In genomic region chr3:14410501-14411165, GRCh38 we compare ENCODE assay signal across 8 cellular contexts. TPM values are rescaled to one million over a fixed set of nuclear protein-coding genes. Genes with fewer than 3 reads are reported as not detected.
DNase-seq lines count a peak whose midpoint lies in the region; ATAC-seq, FAIRE-seq and TF ChIP-seq lines count a peak whose summit lies in the region.

No MANE protein-coding gene starts in this region.

- H3K27me3 ChIP-seq in K562 (ENCODE audit: control insufficient read depth in 2 of 2, insufficient read depth in 2 of 2, low read length in 2 of 2), result no peaks in the 10 kb centered on the region
- H3K27me3 ChIP-seq in naive thymus-derived CD4-positive, alpha-beta T cell (ENCODE audit: control insufficient read depth in 2 of 2, insufficient read depth in 2 of 2, low read length in 2 of 2), result no peaks in the 10 kb centered on the region

- peaks cover 44% of the 10 kb centered on the region for H3K4me1 Mint-ChIP-seq in activated CD4-positive, alpha-beta T cell treated with anti-CD3 and anti-CD28 coated beads, Interleukin-2, amount 10 ng/mL, durations not matched to agents 24 days and 14 days
- H3K4me1 Mint-ChIP-seq in naive thymus-derived CD4-positive, alpha-beta T cell, result peaks cover 8 to 47% (median 25%) of the 10 kb centered on the region in 7 donors

- peak; percentile 95 for ATAC-seq in K562
- peak; percentile 91 for ATAC-seq in naive thymus-derived CD4-positive, alpha-beta T cell

- peaks cover 96% of the 10 kb centered on the region for H3K36me3 ChIP-seq in K562 (ENCODE audit: control insufficient read depth, insufficient read depth, low read length)
- peaks cover 0 to 30% (median 0%) of the 10 kb centered on the region in 3 experiments for H3K36me3 ChIP-seq in naive thymus-derived CD4-positive, alpha-beta T cell (ENCODE audit: control insufficient read depth in 2 of 3, insufficient read depth in 3 of 3, low read length in 3 of 3)

- peak; percentile 92 for TF ChIP-seq EP300 in K562 (IDR thresholded peaks at IDR 0.05; ENCODE audit: low read length)

- H2AFZ ChIP-seq in K562 (ENCODE audit: low read depth, low read length), result peak overlapping the region; percentile 2

- no peak; a peak in 1 of 6 replicates for TF ChIP-seq CTCF in K562 (IDR thresholded peaks at IDR 0.05 in 2 of 3, conservative IDR thresholded peaks at IDR 0.05 in 1 of 3; ENCODE audit: insufficient read depth in 2 of 3, low read depth in 1 of 3, low read length in 3 of 3)

- intact Hi-C loops in activated CD4-positive, alpha-beta T cell treated with anti-CD3 and anti-CD28 coated beads, Interleukin-2, amount 10 ng/mL, durations not matched to agents 24 days and 14 days (cut with micrococcal nuclease), result loop anchor here (1.0 kb wide), 2 partner anchors 8 to 22 kb away; partner anchors contain the start of gene SLC6A6
- intact Hi-C loops in K562 (cut with micrococcal nuclease), result loop anchor here (1.0 kb wide), 1 partner anchor 22 kb away; no protein-coding TSS in a partner anchor
- intact Hi-C loops in naive thymus-derived CD4-positive, alpha-beta T cell (cut with micrococcal nuclease), result no loop called here

- TF ChIP-seq RAD21 in K562 (CRISPR knock-in tag; conservative IDR thresholded peaks at IDR 0.05 in 1 of 2, IDR thresholded peaks at IDR 0.05 in 1 of 2), result 0 out of 4 replicates have a peak, but pooled peaks of 1 of the 2 experiments have one; percentile 5

- in situ Hi-C loops in K562 (cut with MboI), result no loop called here

- peaks cover 64 to 73% of the 10 kb centered on the region in 2 experiments for H3K4me1 ChIP-seq in K562 (replicated peaks in 1 of 2; ENCODE audit: control insufficient read depth in 2 of 2, insufficient read depth in 2 of 2, low read length in 2 of 2)
- peaks cover 0 to under 1% of the 10 kb centered on the region in 2 donors for H3K4me1 ChIP-seq in naive thymus-derived CD4-positive, alpha-beta T cell (ENCODE audit: control insufficient read depth in 2 of 2, insufficient read depth in 2 of 2, low read length in 2 of 2)

- 4% methylated on average over 6 of the region's 6 CpGs for WGBS in K562 (ENCODE audit: insufficient coverage, low coverage, missing lambda C conversion rate)

- H3K9me1 ChIP-seq in K562 (ENCODE audit: control insufficient read depth, insufficient read depth, low read length), result peaks cover 4% of the 10 kb centered on the region

- no peaks in the 10 kb centered on the region for H3K9me3 ChIP-seq in K562 (replicated peaks; ENCODE audit: control insufficient read depth, insufficient read depth, low read depth, low read length)
- no peaks in the 10 kb centered on the region for H3K9me3 ChIP-seq in naive thymus-derived CD4-positive, alpha-beta T cell (ENCODE audit: control insufficient read depth in 2 of 3, low read length in 3 of 3)

- H3K27ac Mint-ChIP-seq in activated CD4-positive, alpha-beta T cell treated with anti-CD3 and anti-CD28 coated beads, Interleukin-2, amount 10 ng/mL, durations not matched to agents 24 days and 14 days, result peak overlapping the region; percentile 90
- peak overlapping the region in 1 of 9 donors; percentile 84 for H3K27ac Mint-ChIP-seq in naive thymus-derived CD4-positive, alpha-beta T cell

- TF ChIP-seq POLR2A in K562 (conservative IDR thresholded peaks at IDR 0.05), result peak; percentile 89

- FAIRE-seq in K562 (lab: Jason Lieb, UNC), result peak; percentile 99

- POLR2A ChIA-PET in K562 (lab: Yijun Ruan, JAX), result interaction anchor here (0.7 kb wide), 1 partner anchor 71 kb away, joined by 3 read pairs; no protein-coding TSS in a partner anchor
- POLR2A ChIA-PET in naive thymus-derived CD4-positive, alpha-beta T cell (lab: Charles Lee), result no interaction called here

- H3K27me3 Mint-ChIP-seq in activated CD4-positive, alpha-beta T cell treated with anti-CD3 and anti-CD28 coated beads, Interleukin-2, amount 10 ng/mL, durations not matched to agents 24 days and 14 days, result no peaks in the 10 kb centered on the region
- H3K27me3 Mint-ChIP-seq in naive thymus-derived CD4-positive, alpha-beta T cell, result no peaks in the 10 kb centered on the region

- H3K27ac ChIP-seq in K562 (ENCODE audit: extremely low read depth, low read depth, low read length) (peak overlapping the region; percentile 100), caudate nucleus (ENCODE audit: low read depth, low read length) (no peak overlapping the region)
- H3K27ac ChIP-seq in naive thymus-derived CD4-positive, alpha-beta T cell (ENCODE audit: low read depth, low read length), result no peak overlapping the region

- CTCF ChIA-PET in K562 (lab: Yijun Ruan, JAX; ENCODE audit: low intra/inter-chr PET ratio), result interaction anchor here (0.7 kb wide), 1 partner anchor 102 kb away, joined by 3 read pairs; no protein-coding TSS in a partner anchor
- CTCF ChIA-PET in naive thymus-derived CD4-positive, alpha-beta T cell (lab: Charles Lee), result no interaction called here

- peaks cover 33% of the 10 kb centered on the region for H3K36me3 Mint-ChIP-seq in activated CD4-positive, alpha-beta T cell treated with anti-CD3 and anti-CD28 coated beads, Interleukin-2, amount 10 ng/mL, durations not matched to agents 24 days and 14 days (ENCODE audit: low read depth)
- H3K36me3 Mint-ChIP-seq in naive thymus-derived CD4-positive, alpha-beta T cell, result peaks cover 0 to 13% (median 11%) of the 10 kb centered on the region in 5 donors

- peak overlapping the region; percentile 87 to 94 for H3K9ac ChIP-seq in K562 (ENCODE audit: insufficient read depth in 1 of 2, low read depth in 2 of 2, low read length in 2 of 2)

- DNase-seq in activated CD4-positive, alpha-beta T cell treated with anti-CD3 and anti-CD28 coated beads, Interleukin-2, amount 10 ng/mL, durations not matched to agents 24 days and 14 days, result peak; percentile 78
- DNase-seq in activated CD4-positive, alpha-beta T cell treated with anti-CD3 and anti-CD28 coated beads for 1 hour, result no peak
- DNase-seq in NOMO-1 (lab: John Stamatoyannopoulos, UW; ENCODE audit: unreplicated experiment in 2 of 2), result peak; percentile 96
- DNase-seq in K562 (ENCODE audit: extremely low read depth in 1 of 4, low spot score in 3 of 4), result peak; percentile 86 to 97 (median 91)
- peak in 1 of 9 donors; percentile 53 for DNase-seq in naive thymus-derived CD4-positive, alpha-beta T cell
- DNase-seq in caudate nucleus (lab: John Stamatoyannopoulos, UW), result no peak
- no peak for DNase-seq in NCI-H146 (lab: John Stamatoyannopoulos, UW)
- DNase-seq in NK-92 (lab: John Stamatoyannopoulos, UW; ENCODE audit: unreplicated experiment), result no peak

- H3K9me3 Mint-ChIP-seq in activated CD4-positive, alpha-beta T cell treated with anti-CD3 and anti-CD28 coated beads, Interleukin-2, amount 10 ng/mL, durations not matched to agents 24 days and 14 days, result no peaks in the 10 kb centered on the region
- no peaks in the 10 kb centered on the region for H3K9me3 Mint-ChIP-seq in naive thymus-derived CD4-positive, alpha-beta T cell

- H3K79me2 ChIP-seq in K562 (ENCODE audit: control insufficient read depth, insufficient read depth, low read length), result peaks cover 99% of the 10 kb centered on the region

- peaks cover 3% of the 10 kb centered on the region for H4K20me1 ChIP-seq in K562 (replicated peaks; ENCODE audit: control insufficient read depth, insufficient read depth, low read length)

- H3K4me3 Mint-ChIP-seq in activated CD4-positive, alpha-beta T cell treated with anti-CD3 and anti-CD28 coated beads, Interleukin-2, amount 10 ng/mL, durations not matched to agents 24 days and 14 days, result peak overlapping the region; percentile 59
- H3K4me3 Mint-ChIP-seq in naive thymus-derived CD4-positive, alpha-beta T cell, result peak overlapping the region in 2 of 10 donors; percentile 40 to 49

- 0 out of 2 replicates have a peak overlapping the region, but pooled peaks have one; percentile 3 for H3K4me3 ChIP-seq in K562
- no peak overlapping the region for H3K4me3 ChIP-seq in naive thymus-derived CD4-positive, alpha-beta T cell (ENCODE audit: low read length)

- peak overlapping the region; percentile 86 for H3K4me2 ChIP-seq in K562 (ENCODE audit: insufficient read depth, low read length)

- TSS peak; percentile 99 for BruUV-seq in K562 (replicated peaks; lab: Mats Ljungman, UMichigan)

TF ChIP-seq in K562, 482 proteins besides CTCF, POLR2A, EP300 and RAD21 (continues in another document):
- TF ChIP-seq CTBP1 (IDR thresholded peaks at IDR 0.05; ENCODE audit: borderline replicate concordance), result peak; percentile 97

RNA-seq across cellular contexts. Expression of gene SLC6A6, which starts 8.2 kb away (rescaled TPM):
- 53.9 and 63.7 TPM in 2 replicates for total RNA-seq in activated CD4-positive, alpha-beta T cell treated with anti-CD3 and anti-CD28 coated beads, Interleukin-2, amount 10 ng/mL, durations not matched to agents 24 days and 14 days
- 361 and 756 TPM in 2 replicates for total RNA-seq in K562 (2011; cell fraction: chromatin; rRNA removed; ENCODE audit: low replicate concordance)
- total RNA-seq in K562 (2011; cell fraction: nucleolus; rRNA removed), result 315 and 326 TPM in 2 replicates
- total RNA-seq in K562 (2011; cell fraction: nucleoplasm; rRNA removed), result 358 and 388 TPM in 2 replicates
- total RNA-seq in K562 (2014; rRNA removed) (106 and 223 TPM in 2 replicates), K562 (2014; rRNA removed; fragmentation: Illumina TruSeq; extraction: Trizol) (79.6 and 90.2 TPM in 2 replicates), K562 (2015; rRNA removed; fragmentation: Illumina TruSeq; extraction: Trizol) (91.9 and 93.2 TPM in 2 replicates), K562 (2021) (194 and 203 TPM in 2 replicates)
- polyA plus RNA-seq in K562 (2011; rRNA removed) (71.4 and 100 TPM in 2 replicates), K562 (2014; fragmentation: Illumina TruSeq; extraction: Trizol) (121 and 139 TPM in 2 replicates), K562 (2014; fragmentation: Nextera tagmentation; extraction: Ambion mirVana) (10 to 100 TPM; 12.3 to 14.8 TPM), K562 (2014; rRNA removed) (111 and 129 TPM in 2 replicates)
- polyA plus RNA-seq in K562 (2011; cell fraction: cytosol; rRNA removed), result 56.5 and 73.9 TPM in 2 replicates
- polyA plus RNA-seq in K562 (2011; cell fraction: nucleus; rRNA removed), result 434 and 457 TPM in 2 replicates
- 52.3 and 64.9 TPM in 2 replicates for polyA plus RNA-seq in K562 (2012)
- 75.5 and 106 TPM in 2 replicates for polyA minus RNA-seq in K562 (2011; rRNA and poly(A)+ RNA removed)
- 40.8 and 83.0 TPM in 2 replicates for polyA minus RNA-seq in K562 (2011; cell fraction: cytosol; rRNA and poly(A)+ RNA removed)
- polyA minus RNA-seq in K562 (2011; cell fraction: nucleus; rRNA and poly(A)+ RNA removed), result 138 and 192 TPM in 2 replicates
- total RNA-seq in naive thymus-derived CD4-positive, alpha-beta T cell, result 10 to 100 TPM; 34.5 to 87.5 (median 35.6) TPM
- 1 to 10 TPM; 3.0 to 3.2 TPM for polyA plus RNA-seq in naive thymus-derived CD4-positive, alpha-beta T cell

Comparison
In these comparisons a context has a peak if more than half of its experiments do, and no peak if none do; other contexts are left out.
1. DNase-seq: peak in activated CD4-positive, alpha-beta T cell treated with anti-CD3 and anti-CD28 coated beads, Interleukin-2, amount 10 ng/mL, durations not matched to agents 24 days and 14 days (single experiment), NOMO-1 (2 of 2) and K562 (4 of 4); none in activated CD4-positive, alpha-beta T cell treated with anti-CD3 and anti-CD28 coated beads for 1 hour (single experiment), caudate nucleus (0 of 61), NCI-H146 (single experiment) and NK-92 (single experiment).
2. intact Hi-C loops: an anchor here in activated CD4-positive, alpha-beta T cell treated with anti-CD3 and anti-CD28 coated beads, Interleukin-2, amount 10 ng/mL, durations not matched to agents 24 days and 14 days (1.0 kb wide) and K562 (1.0 kb wide); none called in naive thymus-derived CD4-positive, alpha-beta T cell.